18 cellular contexts compared by ENCODE assay signal in genomic region chr1:204225841-204226745, GRCh38. TPM values are rescaled to one million over a fixed set of nuclear protein-coding genes. Genes with fewer than 3 reads are reported as not detected.
DNase-seq lines count a peak whose midpoint lies in the region; ATAC-seq and TF ChIP-seq lines count a peak whose summit lies in the region.
"Had no signal": no experiment of that assay in that cellular context is flagged by ENCODE, and none has a peak within 500 bp of the region (broad histone marks: within the 10 kb centered on the region; RNA-seq: fewer than 3 reads in every experiment).

No MANE protein-coding gene starts in this region.

- H3K27ac ChIP-seq in VCaP (peak overlapping the region; percentile 34; the same call in 1 of the 2 replicates), upper lobe of right lung (peak overlapping the region; percentile 2)
- H3K27ac ChIP-seq: 22Rv1, ovary, SK-N-MC had no signal

- ATAC-seq in upper lobe of right lung (peak; percentile 64), HG02970 (IDR thresholded peaks at IDR 0.05; ENCODE audit: low FRiP score, unreplicated experiment) (no peak), GM18907 (IDR thresholded peaks at IDR 0.05; ENCODE audit: unreplicated experiment) (no peak), GM18861 (IDR thresholded peaks at IDR 0.05; ENCODE audit: unreplicated experiment) (no peak)

- intact Hi-C loops in upper lobe of right lung (cut with DNase I), result no loop called here

- no peak for TF ChIP-seq CTCF in VCaP (conservative IDR thresholded peaks at IDR 0.05)
- no peak for TF ChIP-seq CTCF in upper lobe of right lung (IDR thresholded peaks at IDR 0.05)

- H3K9me3 ChIP-seq in upper lobe of right lung, result no peaks in the 10 kb centered on the region
- H3K9me3 ChIP-seq: Caco-2, ovary had no signal

- no peak overlapping the region for H3K4me3 ChIP-seq in upper lobe of right lung
- H3K4me3 ChIP-seq: ovary, SK-N-MC had no signal

- DNase-seq in NCI-H2196 (lab: John Stamatoyannopoulos, UW; ENCODE audit: unreplicated experiment) (peak; percentile 16), NCI-H2196 treated with DMSO at 0.1 percent for 48 hours (lab: John Stamatoyannopoulos, UW; ENCODE audit: unreplicated experiment) (no peak), kidney glomerular epithelial cell (lab: John Stamatoyannopoulos, UW) (peak; percentile 69), upper lobe of right lung (no peak)
- DNase-seq: activated gamma-delta T cell treated with Interleukin-2 at 50 U/mL for 16 hours; Caco-2; NCI-H446 treated with DMSO at 0.1 percent for 48 hours; ovary; stimulated activated CD4-positive, alpha-beta T cell treated with anti-CD3 and anti-CD28 coated beads, Interleukin-2, amount 100 ng/mL, for 48 hours had no signal

- H3K27me3 ChIP-seq in upper lobe of right lung, result no peaks in the 10 kb centered on the region
- H3K27me3 ChIP-seq: ovary had no signal

- no peaks in the 10 kb centered on the region for H3K36me3 ChIP-seq in upper lobe of right lung
- H3K36me3 ChIP-seq: ovary had no signal

- no peaks in the 10 kb centered on the region for H3K4me1 ChIP-seq in upper lobe of right lung

RNA-seq across cellular contexts. Expression of gene GOLT1A, which starts 12.3 kb away (rescaled TPM):
- total RNA-seq in upper lobe of right lung, result 22.4 TPM
- total RNA-seq: fibroblast of villous mesenchyme had no signal

RNA-seq across cellular contexts. Expression of gene KISS1, which starts 29.8 kb away (rescaled TPM):
- total RNA-seq in upper lobe of right lung, result 2.9 TPM
- total RNA-seq: cerebellum, lower leg skin had no signal

RNA-seq across cellular contexts. Expression of gene REN, which starts 60.0 kb away (rescaled TPM):
- 0.81 TPM for total RNA-seq in upper lobe of right lung
- total RNA-seq: Caco-2, cerebellum had no signal

Comparison
In these comparisons a context has a peak if more than half of its experiments do, and no peak if none do; other contexts are left out.
1. DNase-seq: peak in NCI-H2196 (single experiment) and kidney glomerular epithelial cell (single experiment); none in NCI-H2196 treated with DMSO at 0.1 percent for 48 hours (single experiment) and upper lobe of right lung (single experiment).